ENCODE assay signal across 8 cellular contexts in genomic region chr11:2445107-2445947, GRCh38. TPM values are rescaled to one million over a fixed set of nuclear protein-coding genes. Genes with fewer than 3 reads are reported as not detected.
A peak's percentile ranks its signal among the peaks of the same experiment; 100 is the strongest.
DNase-seq lines count a peak whose midpoint lies in the region; ATAC-seq and TF ChIP-seq lines count a peak whose summit lies in the region.

No MANE protein-coding gene starts in this region.

- intact Hi-C loops in body of pancreas (cut with DNase I) = no loop called here

- peak overlapping the region; percentile 64 for H3K9ac ChIP-seq in mucosa of stomach (ENCODE audit: low read length)

- H3K4me1 ChIP-seq in body of pancreas (peaks cover 61% of the 10 kb centered on the region), mucosa of stomach (ENCODE audit: control insufficient read depth, insufficient read depth, low read length) (peaks cover 12% of the 10 kb centered on the region)

- H3K9me3 ChIP-seq in body of pancreas (no peaks in the 10 kb centered on the region), mucosa of stomach (ENCODE audit: control insufficient read depth, low read length) (no peaks in the 10 kb centered on the region)

- H3K27me3 ChIP-seq in body of pancreas (no peaks in the 10 kb centered on the region), mucosa of stomach (ENCODE audit: control insufficient read depth, insufficient read depth, low read length) (peaks cover 17% of the 10 kb centered on the region)

- TF ChIP-seq POLR2A in body of pancreas (IDR thresholded peaks at IDR 0.05) = peak in 1 of 3 donors; percentile 53

- H3K27ac ChIP-seq in body of pancreas = peak overlapping the region; percentile 81 to 87 (median 83)

- peak; percentile 42 for DNase-seq in stimulated activated CD4-positive, alpha-beta T cell treated with anti-CD3 and anti-CD28 coated beads, Interleukin-4, amount 100 ng/mL, for 1 hour
- DNase-seq in stimulated activated CD4-positive, alpha-beta T cell treated with anti-CD3 and anti-CD28 coated beads, Interleukin-2, amount 100 ng/mL, for 48 hours = no peak
- DNase-seq in body of pancreas = peak; percentile 51 to 65 (median 57)
- no peak for DNase-seq in activated gamma-delta T cell treated with Interleukin-2 at 50 U/mL for 16 hours
- no peak for DNase-seq in iPS-NIHi11 (ENCODE audit: low spot score)
- DNase-seq in NCI-H2107 treated with DMSO at 0.1 percent for 48 hours (lab: John Stamatoyannopoulos, UW; ENCODE audit: unreplicated experiment) = no peak

- 1 to 3% methylated on average over 23 to 73 of the region's 80 CpGs for WGBS in body of pancreas, 2 donors

- TF ChIP-seq CTCF in body of pancreas (IDR thresholded peaks at IDR 0.05) = no peak

- ATAC-seq in body of pancreas (peak; percentile 41), GM19467 (IDR thresholded peaks at IDR 0.05; ENCODE audit: unreplicated experiment) (no peak)

- peak overlapping the region; percentile 9 to 69 for H3K4me3 ChIP-seq in body of pancreas
- H3K4me3 ChIP-seq in mucosa of stomach (ENCODE audit: low read length) = peak overlapping the region; percentile 19

- H3K36me3 ChIP-seq in body of pancreas (replicated peaks in 1 of 2; ENCODE audit: insufficient read depth in 1 of 2, low read depth in 2 of 2) = no peaks in the 10 kb centered on the region
- H3K36me3 ChIP-seq in mucosa of stomach (ENCODE audit: control insufficient read depth, insufficient read depth, low read length) = no peaks in the 10 kb centered on the region

RNA-seq across cellular contexts. Expression of gene KCNQ1, which starts 0.5 kb away (rescaled TPM):
- 10 to 100 TPM; 38.9 to 46.1 TPM for total RNA-seq in body of pancreas

RNA-seq across cellular contexts. Expression of gene TRPM5, which starts 1.0 kb away (rescaled TPM):
- total RNA-seq in body of pancreas = 1 to 10 TPM in 1 of 2 donors, under 1 TPM in 1; under 0.01 to 2.6 TPM

RNA-seq across cellular contexts. Expression of gene TSSC4, which starts 44.8 kb away (rescaled TPM):
- 10 to 100 TPM; 21.5 to 25.7 TPM for total RNA-seq in body of pancreas

Comparison
In these comparisons a context has a peak if more than half of its experiments do, and no peak if none do; other contexts are left out.
1. DNase-seq: peak in stimulated activated CD4-positive, alpha-beta T cell treated with anti-CD3 and anti-CD28 coated beads, Interleukin-4, amount 100 ng/mL, for 1 hour (single experiment) and body of pancreas (4 of 4); none in stimulated activated CD4-positive, alpha-beta T cell treated with anti-CD3 and anti-CD28 coated beads, Interleukin-2, amount 100 ng/mL, for 48 hours (0 of 2), activated gamma-delta T cell treated with Interleukin-2 at 50 U/mL for 16 hours (single experiment), iPS-NIHi11 (single experiment) and NCI-H2107 treated with DMSO at 0.1 percent for 48 hours (single experiment).